ENCODE assay signal across 16 cellular contexts in the genomic region with DNA sequence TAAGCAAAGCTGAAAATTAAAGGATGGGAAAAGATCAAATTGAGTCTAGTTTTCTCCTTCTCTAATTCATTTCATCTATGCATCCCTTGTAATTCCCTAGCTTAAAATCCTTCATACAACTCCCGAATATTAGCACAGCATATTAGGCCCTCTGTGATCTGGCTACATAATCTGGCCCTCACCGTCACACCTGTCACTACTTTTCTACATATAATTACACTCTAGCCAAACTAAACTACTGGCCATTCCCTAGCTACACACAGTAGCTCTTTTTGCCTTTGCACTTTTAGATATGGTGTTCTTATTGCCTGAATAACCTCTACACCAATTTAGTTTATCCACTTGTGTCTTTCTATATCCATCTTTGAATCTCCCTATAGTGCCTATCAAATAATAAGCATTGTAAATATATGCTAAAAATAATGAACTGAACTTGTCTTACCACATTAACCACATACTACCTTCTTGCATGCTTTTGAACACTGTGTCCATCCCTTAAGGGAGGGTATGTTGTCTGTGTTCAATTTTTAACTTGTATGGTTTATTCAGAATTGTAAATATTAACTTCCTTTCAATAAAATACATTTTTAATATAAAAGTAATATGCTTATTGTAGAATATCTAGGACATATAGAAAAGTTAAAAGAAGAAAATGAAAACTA. TPM values are rescaled to one million over a fixed set of nuclear protein-coding genes. Genes with fewer than 3 reads are reported as not detected.
DNase-seq lines count a peak whose midpoint lies in the region; TF ChIP-seq lines count a peak whose summit lies in the region.
"Had no signal": no experiment of that assay in that cellular context is flagged by ENCODE, and none has a peak within 500 bp of the region (broad histone marks: within the 10 kb centered on the region; RNA-seq: fewer than 3 reads in every experiment).

No MANE protein-coding gene starts in this region.

- no peak for DNase-seq in activated naive CD4-positive, alpha-beta T cell treated with anti-CD3 and anti-CD28 coated beads for 36 hours
- DNase-seq in NCI-H524 treated with DMSO at 0.1 percent for 48 hours (lab: John Stamatoyannopoulos, UW) = peak; percentile 40
- no peak for DNase-seq in effector CD8-positive, alpha-beta T cell (lab: John Stamatoyannopoulos, UW)
- DNase-seq in tibial artery = no peak
- DNase-seq in WERI-Rb-1 = no peak
- DNase-seq: CD4-positive, alpha-beta T cell; GOT3; IMR-90; NCI-H1417 treated with DMSO at 0.1 percent for 48 hours; NCI-H187 treated with DMSO at 0.1 percent for 48 hours; NCI-H226; NK-92 treated with Interleukin-12 subunit alpha and Interleukin-12 subunit beta, amount 100 ng/mL, for 24 hours; Right ventricle myocardium superior had no signal

- no peaks in the 10 kb centered on the region for H3K27me3 Mint-ChIP-seq in activated naive CD4-positive, alpha-beta T cell treated with anti-CD3 and anti-CD28 coated beads, Interleukin-2, amount 50 U/mL, for 24 hours
- H3K27me3 Mint-ChIP-seq in activated naive CD4-positive, alpha-beta T cell treated with anti-CD3 and anti-CD28 coated beads for 36 hours (ENCODE audit: low read depth) = no peaks in the 10 kb centered on the region
- no peaks in the 10 kb centered on the region for H3K27me3 Mint-ChIP-seq in brain
- H3K27me3 Mint-ChIP-seq: CD4-positive, alpha-beta T cell had no signal

- CTCF ChIA-PET in activated naive CD4-positive, alpha-beta T cell treated with anti-CD3 and anti-CD28 coated beads for 36 hours (lab: Charles Lee) = interaction anchor here (0.6 to 1.1 kb wide), 4 partner anchors 25 to 306 kb away, joined by 3 to 4 read pairs (median 3); no protein-coding TSS in a partner anchor

- H3K27me3 ChIP-seq in tibial artery (no peaks in the 10 kb centered on the region), WERI-Rb-1 (ENCODE audit: insufficient read depth, low read depth, severe bottlenecking) (no peaks in the 10 kb centered on the region)

- no peaks in the 10 kb centered on the region for H3K9me3 Mint-ChIP-seq in activated naive CD4-positive, alpha-beta T cell treated with anti-CD3 and anti-CD28 coated beads, Interleukin-2, amount 50 U/mL, for 24 hours
- no peaks in the 10 kb centered on the region for H3K9me3 Mint-ChIP-seq in activated naive CD4-positive, alpha-beta T cell treated with anti-CD3 and anti-CD28 coated beads for 36 hours
- H3K9me3 Mint-ChIP-seq in brain = no peaks in the 10 kb centered on the region
- H3K9me3 Mint-ChIP-seq: CD4-positive, alpha-beta T cell had no signal

- H3K4me1 ChIP-seq in tibial artery = peaks cover 0 to 71% (median 9%) of the 10 kb centered on the region in 4 donors

- no peak overlapping the region for H3K4me3 Mint-ChIP-seq in activated naive CD4-positive, alpha-beta T cell treated with anti-CD3 and anti-CD28 coated beads, Interleukin-2, amount 50 U/mL, for 24 hours
- no peak overlapping the region for H3K4me3 Mint-ChIP-seq in activated naive CD4-positive, alpha-beta T cell treated with anti-CD3 and anti-CD28 coated beads for 36 hours
- peak overlapping the region in 3 of 5 experiments; percentile 1 to 39 (median 4) for H3K4me3 Mint-ChIP-seq in brain
- H3K4me3 Mint-ChIP-seq: CD4-positive, alpha-beta T cell had no signal

- peaks cover 31% of the 10 kb centered on the region for H3K36me3 Mint-ChIP-seq in activated naive CD4-positive, alpha-beta T cell treated with anti-CD3 and anti-CD28 coated beads, Interleukin-2, amount 50 U/mL, for 24 hours
- peaks cover 5% of the 10 kb centered on the region for H3K36me3 Mint-ChIP-seq in activated naive CD4-positive, alpha-beta T cell treated with anti-CD3 and anti-CD28 coated beads for 36 hours (ENCODE audit: low read depth)
- H3K36me3 Mint-ChIP-seq in brain = peaks cover 8% of the 10 kb centered on the region

- intact Hi-C loops in activated naive CD4-positive, alpha-beta T cell treated with anti-CD3 and anti-CD28 coated beads for 36 hours (cut with micrococcal nuclease) = no loop called here
- intact Hi-C loops in tibial artery (cut with DNase I; ENCODE audit: low total_unique reads) = no loop called here

- TF ChIP-seq CTCF in brain (conservative IDR thresholded peaks at IDR 0.05) (no peak), tibial artery (IDR thresholded peaks at IDR 0.05) (no peak), WERI-Rb-1 (IDR thresholded peaks at IDR 0.05; ENCODE audit: low read depth, low read length) (no peak)

- H3K27ac Mint-ChIP-seq in activated naive CD4-positive, alpha-beta T cell treated with anti-CD3 and anti-CD28 coated beads, Interleukin-2, amount 50 U/mL, for 24 hours = peak overlapping the region; percentile 63
- no peak overlapping the region for H3K27ac Mint-ChIP-seq in activated naive CD4-positive, alpha-beta T cell treated with anti-CD3 and anti-CD28 coated beads for 36 hours
- no peak overlapping the region for H3K27ac Mint-ChIP-seq in brain
- H3K27ac Mint-ChIP-seq: CD4-positive, alpha-beta T cell had no signal

- no peak overlapping the region for H3K4me3 ChIP-seq in tibial artery
- H3K4me3 ChIP-seq in WERI-Rb-1 (ENCODE audit: low read depth, low read length) = no peak overlapping the region
- H3K4me3 ChIP-seq: SK-N-MC had no signal

- H3K9me3 ChIP-seq in tibial artery (no peaks in the 10 kb centered on the region), WERI-Rb-1 (ENCODE audit: severe bottlenecking) (no peaks in the 10 kb centered on the region)

- no peaks in the 10 kb centered on the region for H3K36me3 ChIP-seq in tibial artery
- H3K36me3 ChIP-seq in WERI-Rb-1 = peaks cover 1% of the 10 kb centered on the region

- peaks cover 76% of the 10 kb centered on the region for H3K4me1 Mint-ChIP-seq in activated naive CD4-positive, alpha-beta T cell treated with anti-CD3 and anti-CD28 coated beads, Interleukin-2, amount 50 U/mL, for 24 hours
- H3K4me1 Mint-ChIP-seq in activated naive CD4-positive, alpha-beta T cell treated with anti-CD3 and anti-CD28 coated beads for 36 hours (ENCODE audit: low read depth) = peaks cover 53% of the 10 kb centered on the region
- peaks cover 86% of the 10 kb centered on the region for H3K4me1 Mint-ChIP-seq in brain

- H3K27ac ChIP-seq in tibial artery (no peak overlapping the region), WERI-Rb-1 (no peak overlapping the region)
- H3K27ac ChIP-seq: SK-N-MC had no signal

RNA-seq across cellular contexts. Expression of a gene that starts 15.8 kb away (rescaled TPM):
- total RNA-seq in activated naive CD4-positive, alpha-beta T cell treated with anti-CD3 and anti-CD28 coated beads for 36 hours = 10 to 100 TPM; 19.0 to 19.5 TPM
- 9.8 TPM for polyA plus RNA-seq in brain (ENCODE audit: insufficient read depth, low read depth, low replicate concordance)

Comparison
In these comparisons a context has a peak if more than half of its experiments do, and no peak if none do; other contexts are left out.
1. H3K4me3 Mint-ChIP-seq: peak in brain (3 of 5); none in activated naive CD4-positive, alpha-beta T cell treated with anti-CD3 and anti-CD28 coated beads, Interleukin-2, amount 50 U/mL, for 24 hours (single experiment) and activated naive CD4-positive, alpha-beta T cell treated with anti-CD3 and anti-CD28 coated beads for 36 hours (single experiment).